Comparison of ENCODE assay signal across 16 cellular contexts in genomic region chr10:60429084-60429849, GRCh38. TPM values are rescaled to one million over a fixed set of nuclear protein-coding genes. Genes with fewer than 3 reads are reported as not detected.
DNase-seq lines count a peak whose midpoint lies in the region; ATAC-seq and TF ChIP-seq lines count a peak whose summit lies in the region.
"Had no signal": no experiment of that assay in that cellular context is flagged by ENCODE, and none has a peak within 500 bp of the region (broad histone marks: within the 10 kb centered on the region; RNA-seq: fewer than 3 reads in every experiment).

No MANE protein-coding gene starts in this region.

- peak overlapping the region; percentile 68 for H3K9ac ChIP-seq in skeletal muscle satellite cell (ENCODE audit: low read depth, low read length)
- H3K9ac ChIP-seq: BLaER1 treated with 17β-estradiol and CSF1 and Interleukin-3, amounts not matched to agents 10 nM and 100 nM had no signal

- peak overlapping the region; percentile 14 to 62 for H3K27ac ChIP-seq in right atrium auricular region
- H3K27ac ChIP-seq: BLaER1 treated with 17β-estradiol and CSF1 and Interleukin-3, amounts not matched to agents 10 nM and 100 nM; SJCRH30; uterus had no signal

- H3K4me2 ChIP-seq in skeletal muscle satellite cell (ENCODE audit: low read length): peak overlapping the region; percentile 59

- in situ Hi-C loops in ACHN (cut with HindIII; ENCODE audit: low pct_ligation_motif_present, low pct_unique_long_range_greater_than_20kb, low sequenced_read_pairs): loop anchor here (25.0 kb wide), 2 partner anchors 208 to 217 kb away; no protein-coding TSS in a partner anchor

- TF ChIP-seq CTCF in cardiac fibroblast (IDR thresholded peaks at IDR 0.05; ENCODE audit: low read depth, low read length) (no peak), right atrium auricular region (IDR thresholded peaks at IDR 0.05) (no peak)

- no peaks in the 10 kb centered on the region for H3K9me3 ChIP-seq in right atrium auricular region
- no peaks in the 10 kb centered on the region for H3K9me3 ChIP-seq in skeletal muscle satellite cell (replicated peaks; ENCODE audit: low read length)
- H3K9me3 ChIP-seq: BLaER1 treated with 17β-estradiol and CSF1 and Interleukin-3, amounts not matched to agents 10 nM and 100 nM; SJCRH30; uterus had no signal

- no peak overlapping the region for H3K4me3 ChIP-seq in cardiac fibroblast (replicated peaks in 1 of 2; ENCODE audit: low read depth in 2 of 2, low read length in 2 of 2)
- no peak overlapping the region for H3K4me3 ChIP-seq in right atrium auricular region
- no peak overlapping the region for H3K4me3 ChIP-seq in skeletal muscle satellite cell (ENCODE audit: low read length)
- H3K4me3 ChIP-seq: BLaER1 treated with 17β-estradiol and CSF1 and Interleukin-3, amounts not matched to agents 10 nM and 100 nM; lung; SJCRH30; uterus had no signal

- DNase-seq in NCI-H69 (lab: John Stamatoyannopoulos, UW) (peak; percentile 3), cardiac fibroblast (ENCODE audit: low read depth in 2 of 2) (peak; percentile 37 to 38), right atrium auricular region (ENCODE audit: low spot score) (no peak), ACHN (no peak), germinal center (ENCODE audit: low spot score) (no peak)
- DNase-seq: activated CD4-positive, alpha-beta T cell treated with anti-CD3 and anti-CD28 coated beads, Interleukin-2, amount 10 ng/mL, durations not matched to agents 7 days and 5 days; activated T-cell treated with anti-CD3 and anti-CD28 coated beads, Interleukin-2, amount 50 U/mL, for 48 hours; NCI-H1105; SJCRH30; small intestine; stimulated activated naive CD4-positive, alpha-beta T cell treated with Interleukin-2 at 50 U/mL for 16 hours; uterus had no signal

- ATAC-seq in HG02610 (IDR thresholded peaks at IDR 0.05; ENCODE audit: unreplicated experiment): no peak

- H3K4me1 ChIP-seq in right atrium auricular region: peaks cover 0 to 46% of the 10 kb centered on the region in 2 donors
- H3K4me1 ChIP-seq in skeletal muscle satellite cell (ENCODE audit: control insufficient read depth, insufficient read depth, low read length): peaks cover 90% of the 10 kb centered on the region
- H3K4me1 ChIP-seq: uterus had no signal

- H3K36me3 ChIP-seq in right atrium auricular region (no peaks in the 10 kb centered on the region), skeletal muscle satellite cell (ENCODE audit: insufficient read depth, low read length) (no peaks in the 10 kb centered on the region)
- H3K36me3 ChIP-seq: BLaER1 treated with 17β-estradiol and CSF1 and Interleukin-3, amounts not matched to agents 10 nM and 100 nM; SJCRH30; uterus had no signal

- no peaks in the 10 kb centered on the region for H3K27me3 ChIP-seq in right atrium auricular region
- H3K27me3 ChIP-seq in skeletal muscle satellite cell (ENCODE audit: control insufficient read depth, insufficient read depth, low read length): no peaks in the 10 kb centered on the region
- H3K27me3 ChIP-seq: BLaER1 treated with 17β-estradiol and CSF1 and Interleukin-3, amounts not matched to agents 10 nM and 100 nM; SJCRH30; uterus had no signal

RNA-seq across cellular contexts. Expression of gene ANK3, which starts 39.6 kb away (rescaled TPM):
- 100 to 1,000 TPM; 189 to 198 TPM for total RNA-seq in right atrium auricular region
- total RNA-seq in skeletal muscle satellite cell (2012; rRNA removed): 1.3 and 5.3 TPM in 2 replicates

Comparison
In these comparisons a context has a peak if more than half of its experiments do, and no peak if none do; other contexts are left out.
1. DNase-seq: peak in NCI-H69 (single experiment) and cardiac fibroblast (2 of 2); none in right atrium auricular region (single experiment), ACHN (single experiment) and germinal center (single experiment).